In genomic region chr2:71190959-71191943, GRCh38 we compare ENCODE assay signal across 10 cellular contexts. TPM values are rescaled to one million over a fixed set of nuclear protein-coding genes. Genes with fewer than 3 reads are reported as not detected.
DNase-seq lines count a peak whose midpoint lies in the region; ATAC-seq and TF ChIP-seq lines count a peak whose summit lies in the region.
"Had no signal": no experiment of that assay in that cellular context is flagged by ENCODE, and none has a peak within 500 bp of the region (broad histone marks: within the 10 kb centered on the region; RNA-seq: fewer than 3 reads in every experiment).

No MANE protein-coding gene starts in this region.

- no peak for ATAC-seq in HG03139 (IDR thresholded peaks at IDR 0.05; ENCODE audit: unreplicated experiment)
- ATAC-seq: body of pancreas had no signal

- H3K9me3 Mint-ChIP-seq in CD14-positive monocyte: peaks cover 2 to 6% (median 4%) of the 10 kb centered on the region in 7 donors

- H3K79me2 ChIP-seq in osteoblast (ENCODE audit: insufficient read depth, low read length): no peaks in the 10 kb centered on the region
- H3K79me2 ChIP-seq: parathyroid adenoma had no signal

- H3K36me3 Mint-ChIP-seq in CD14-positive monocyte: no peaks in the 10 kb centered on the region

- TF ChIP-seq CTCF in osteoblast (IDR thresholded peaks at IDR 0.05; ENCODE audit: extremely low read depth, low read depth, low read length): peak; percentile 42
- TF ChIP-seq CTCF in CD14-positive monocyte (IDR thresholded peaks at IDR 0.05): no peak

- intact Hi-C loops in CD14-positive monocyte (cut with micrococcal nuclease): no loop called here

- H3K4me3 ChIP-seq in osteoblast (ENCODE audit: insufficient read depth, low read length): no peak overlapping the region
- H3K4me3 ChIP-seq: body of pancreas, SK-N-MC had no signal

- H3K4me1 ChIP-seq in osteoblast (ENCODE audit: insufficient read depth, low read length): no peaks in the 10 kb centered on the region
- H3K4me1 ChIP-seq: body of pancreas, parathyroid adenoma had no signal

- H3K36me3 ChIP-seq in osteoblast (ENCODE audit: insufficient read depth, low read length): no peaks in the 10 kb centered on the region

- peaks cover 6% of the 10 kb centered on the region for H3K27me3 ChIP-seq in osteoblast (ENCODE audit: insufficient read depth, low read length)
- H3K27me3 ChIP-seq: body of pancreas had no signal

- DNase-seq in GM04503 (ENCODE audit: low read depth) (peak; percentile 1), NCI-H1417 (lab: John Stamatoyannopoulos, UW) (peak; percentile 2 to 60 (median 22)), dermis microvascular lymphatic vessel endothelial cell (ENCODE audit: low read depth in 2 of 2) (peak; percentile 9 to 14), osteoblast (ENCODE audit: insufficient read length, low spot score, missing footprints) (no peak), CD14-positive monocyte (ENCODE audit: low spot score) (no peak), mucosa of gallbladder (ENCODE audit: low spot score) (no peak)

- peaks cover 2% of the 10 kb centered on the region for H3K4me1 Mint-ChIP-seq in CD14-positive monocyte

- no peak overlapping the region for H3K4me3 Mint-ChIP-seq in CD14-positive monocyte

- no peaks in the 10 kb centered on the region for H4K20me1 ChIP-seq in osteoblast (ENCODE audit: insufficient read depth, low read length)

- no peak overlapping the region for H3K27ac Mint-ChIP-seq in CD14-positive monocyte

- H3K9me3 ChIP-seq in osteoblast (ENCODE audit: low read depth, low read length): no peaks in the 10 kb centered on the region
- H3K9me3 ChIP-seq: body of pancreas had no signal

- H3K27ac ChIP-seq in osteoblast (ENCODE audit: low read depth, low read length): no peak overlapping the region
- H3K27ac ChIP-seq: body of pancreas, parathyroid adenoma, SK-N-MC had no signal

- H3K4me2 ChIP-seq in osteoblast (ENCODE audit: insufficient read depth, low read length): no peak overlapping the region

- no peaks in the 10 kb centered on the region for H3K27me3 Mint-ChIP-seq in CD14-positive monocyte (ENCODE audit: low read depth in 3 of 3)

- H2AFZ ChIP-seq in osteoblast (ENCODE audit: low read length): no peak overlapping the region
- H2AFZ ChIP-seq: parathyroid adenoma had no signal

RNA-seq across cellular contexts. Expression of gene PAIP2B, which starts 35.7 kb away (rescaled TPM):
- total RNA-seq in dermis microvascular lymphatic vessel endothelial cell (1.0 and 1.3 TPM in 2 replicates), osteoblast (0.36 and 0.59 TPM in 2 replicates), mucosa of gallbladder (6.9 TPM)
- under 1 TPM; 0.08 to 0.17 TPM for polyA plus RNA-seq in CD14-positive monocyte

Comparison
In these comparisons a context has a peak if more than half of its experiments do, and no peak if none do; other contexts are left out.
1. DNase-seq: peak in GM04503 (single experiment), NCI-H1417 (3 of 3) and dermis microvascular lymphatic vessel endothelial cell (2 of 2); none in osteoblast (single experiment), CD14-positive monocyte (single experiment) and mucosa of gallbladder (single experiment).